Comparison of ENCODE assay signal across 9 cellular contexts in the genomic region with DNA sequence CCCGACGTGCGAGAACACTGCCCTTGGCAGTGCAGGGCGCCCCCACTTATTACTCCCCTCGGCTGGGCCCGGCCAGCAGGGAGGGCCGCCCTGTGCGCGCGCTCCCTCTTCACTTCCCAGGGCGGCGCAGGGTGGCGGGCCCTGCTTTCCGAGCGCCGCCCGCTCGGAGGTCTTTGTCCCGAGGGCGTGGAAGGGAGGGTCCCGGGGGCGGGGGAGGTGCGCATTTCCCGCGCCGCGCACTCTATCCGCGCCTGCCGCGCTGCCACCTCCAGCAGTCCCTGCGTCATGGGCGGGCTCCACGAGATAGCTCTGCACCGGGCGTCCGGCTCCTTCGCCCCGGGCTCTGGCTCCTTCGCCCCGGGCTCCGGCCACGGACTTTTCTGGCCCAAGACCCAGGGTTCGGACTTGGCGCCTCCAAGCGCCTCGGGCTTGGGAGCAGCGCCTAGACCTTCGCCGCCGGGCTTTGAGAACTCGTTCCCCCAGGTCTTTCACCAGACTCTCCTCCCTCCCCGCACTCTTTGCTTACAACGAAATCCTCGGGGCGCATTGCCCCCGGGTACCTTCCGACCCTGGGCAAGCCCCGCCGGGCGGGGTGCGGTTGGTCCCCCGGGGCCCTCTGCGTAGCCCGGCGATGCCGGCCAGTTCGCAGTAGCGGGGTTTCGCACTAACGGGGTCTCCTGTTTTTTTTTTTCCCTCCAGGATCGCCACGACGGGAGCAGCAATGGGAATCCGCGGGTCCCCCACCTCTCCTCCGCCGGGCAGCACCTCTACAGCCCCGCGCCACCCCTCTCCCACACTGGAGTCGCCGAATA. TPM values are rescaled to one million over a fixed set of nuclear protein-coding genes. Genes with fewer than 3 reads are reported as not detected.
DNase-seq lines count a peak whose midpoint lies in the region; ATAC-seq and TF ChIP-seq lines count a peak whose summit lies in the region.
"Had no signal": no experiment of that assay in that cellular context is flagged by ENCODE, and none has a peak within 500 bp of the region (broad histone marks: within the 10 kb centered on the region; RNA-seq: fewer than 3 reads in every experiment).

No MANE protein-coding gene starts in this region.

- H3K27ac ChIP-seq in rectal smooth muscle tissue (ENCODE audit: low read depth, low read length) = peak overlapping the region; percentile 49

- H3K4me1 ChIP-seq in rectal smooth muscle tissue (ENCODE audit: control insufficient read depth, insufficient read depth, low read length) = no peaks in the 10 kb centered on the region

- H3K27me3 ChIP-seq in GM06990 (replicated peaks; ENCODE audit: control insufficient read depth, insufficient read depth, low read length) (no peaks in the 10 kb centered on the region; the same call in none of the 2 replicates), rectal smooth muscle tissue (ENCODE audit: control insufficient read depth, insufficient read depth, low read length) (peaks cover 33% of the 10 kb centered on the region)

- DNase-seq in GM06990 (ENCODE audit: extremely low read depth, insufficient read length) = peak; percentile 13
- DNase-seq in RPMI7951 (ENCODE audit: low read depth) = peak; percentile 81
- DNase-seq in foreskin fibroblast = peak; percentile 26 to 67
- no peak for DNase-seq in DMS153 treated with DMSO at 0.1 percent for 48 hours (lab: John Stamatoyannopoulos, UW; ENCODE audit: unreplicated experiment)

- no peak for TF ChIP-seq CTCF in GM06990 (IDR thresholded peaks at IDR 0.05; ENCODE audit: insufficient read depth, low read length, poor library complexity, severe bottlenecking)
- no peak for TF ChIP-seq CTCF in foreskin fibroblast (IDR thresholded peaks at IDR 0.05; ENCODE audit: low read depth, low read length)

- ATAC-seq in HG03095 (IDR thresholded peaks at IDR 0.05; ENCODE audit: unreplicated experiment) (no peak), HG03139 (IDR thresholded peaks at IDR 0.05; ENCODE audit: unreplicated experiment) (no peak), GM21529 (IDR thresholded peaks at IDR 0.05; ENCODE audit: unreplicated experiment) (no peak)

- H3K4me3 ChIP-seq in GM06990 (replicated peaks; ENCODE audit: low read depth, low read length) (no peak overlapping the region), foreskin fibroblast (ENCODE audit: low read depth in 1 of 2, low read length in 2 of 2) (peak overlapping the region; percentile 74 to 78), rectal smooth muscle tissue (ENCODE audit: low read length) (peak overlapping the region; percentile 63)

- no peaks in the 10 kb centered on the region for H3K36me3 ChIP-seq in GM06990 (ENCODE audit: control insufficient read depth, insufficient read depth, low read length)
- H3K36me3 ChIP-seq in rectal smooth muscle tissue (ENCODE audit: control insufficient read depth, insufficient read depth, low read length) = no peaks in the 10 kb centered on the region

- no peak overlapping the region for H3K9ac ChIP-seq in rectal smooth muscle tissue (ENCODE audit: low read length)

RNA-seq across cellular contexts. Expression of gene TFAP2C, which starts 1.6 kb away (rescaled TPM):
- 104 and 106 TPM in 2 replicates for total RNA-seq in RPMI7951 (2014; rRNA removed; shearing (Covaris generic))
- total RNA-seq: fibroblast of lung had no signal
